In genomic region chr10:103799341-103799740, GRCh38 we compare ENCODE assay signal across 17 cellular contexts. TPM values are rescaled to one million over a fixed set of nuclear protein-coding genes. Genes with fewer than 3 reads are reported as not detected.
DNase-seq lines count a peak whose midpoint lies in the region; TF ChIP-seq lines count a peak whose summit lies in the region.
"Had no signal": no experiment of that assay in that cellular context is flagged by ENCODE, and none has a peak within 500 bp of the region (broad histone marks: within the 10 kb centered on the region; RNA-seq: fewer than 3 reads in every experiment).

No MANE protein-coding gene starts in this region.

- no peak overlapping the region for H3K4me3 ChIP-seq in mammary epithelial cell (replicated peaks in 1 of 3; ENCODE audit: insufficient read depth in 1 of 3, low read depth in 2 of 3, low read length in 3 of 3)
- H3K4me3 ChIP-seq: GM12878, Peyer's patch had no signal

- H3K9me3 Mint-ChIP-seq in MCF 10A (ENCODE audit: unreplicated experiment) (no peaks in the 10 kb centered on the region), immature natural killer cell (no peaks in the 10 kb centered on the region), type B pancreatic cell (peaks cover 4% of the 10 kb centered on the region)
- H3K9me3 Mint-ChIP-seq: CD8-positive, alpha-beta memory T cell had no signal

- in situ Hi-C loops in mammary epithelial cell (cut with MboI; ENCODE audit: low sequenced_read_pairs in 2 of 2) = no loop called here

- dilution Hi-C loops in mammary epithelial cell (cut with HindIII; ENCODE audit: low sequenced_read_pairs) = no loop called here

- no peaks in the 10 kb centered on the region for H3K27me3 ChIP-seq in mammary epithelial cell (ENCODE audit: insufficient read depth, low read length)
- H3K27me3 ChIP-seq: Peyer's patch had no signal

- no peak overlapping the region for H2AFZ ChIP-seq in mammary epithelial cell (ENCODE audit: low read depth, low read length)

- no peaks in the 10 kb centered on the region for H3K27me3 Mint-ChIP-seq in MCF 10A (ENCODE audit: insufficient read depth, unreplicated experiment)
- H3K27me3 Mint-ChIP-seq in immature natural killer cell (ENCODE audit: low read depth in 3 of 3) = peaks cover 0 to 9% (median 2%) of the 10 kb centered on the region in 3 donors
- H3K27me3 Mint-ChIP-seq in type B pancreatic cell = peaks cover 5% of the 10 kb centered on the region

- no peak overlapping the region for H3K27ac Mint-ChIP-seq in MCF 10A (ENCODE audit: low read depth, unreplicated experiment)
- H3K27ac Mint-ChIP-seq in immature natural killer cell = peak overlapping the region; percentile 88 to 96 (median 94)
- peak overlapping the region; percentile 13 for H3K27ac Mint-ChIP-seq in type B pancreatic cell

- WGBS in mammary epithelial cell (ENCODE audit: low coverage, missing lambda C conversion rate) = 46% methylated on average over 4 of the region's 4 CpGs

- POLR2A ChIA-PET in MCF 10A (lab: Yijun Ruan, JAX) = interaction anchor here (1.3 kb wide), 1 partner anchor 9 kb away, joined by 4 read pairs; no protein-coding TSS in a partner anchor

- H3K4me1 ChIP-seq in mammary epithelial cell (ENCODE audit: insufficient read depth, low read length) = peaks cover 58% of the 10 kb centered on the region

- no peak for TF ChIP-seq CTCF in mammary epithelial cell (conservative IDR thresholded peaks at IDR 0.05 in 1 of 2, IDR thresholded peaks at IDR 0.05 in 1 of 2; ENCODE audit: extremely low read depth in 1 of 2, insufficient read depth in 1 of 2, low read depth in 1 of 2, low read length in 2 of 2)
- TF ChIP-seq CTCF in MCF 10A (IDR thresholded peaks at IDR 0.05; ENCODE audit: unreplicated experiment) = no peak
- TF ChIP-seq CTCF in type B pancreatic cell (conservative IDR thresholded peaks at IDR 0.05) = no peak

- peak overlapping the region; percentile 92 for H3K27ac ChIP-seq in mammary epithelial cell (ENCODE audit: insufficient read depth, low read depth, low read length)

- no peak overlapping the region for H3K9ac ChIP-seq in mammary epithelial cell (ENCODE audit: insufficient read depth, low read length)

- H4K20me1 ChIP-seq in mammary epithelial cell (ENCODE audit: insufficient read depth, low read length) = no peaks in the 10 kb centered on the region

- H3K4me1 Mint-ChIP-seq in MCF 10A (ENCODE audit: insufficient read depth, unreplicated experiment) (peaks cover 8% of the 10 kb centered on the region), immature natural killer cell (peaks cover 33 to 38% of the 10 kb centered on the region in 2 donors), type B pancreatic cell (ENCODE audit: unreplicated experiment) (peaks cover 40% of the 10 kb centered on the region)

- H3K79me2 ChIP-seq in mammary epithelial cell (ENCODE audit: insufficient read depth, low read length) = peaks cover 86% of the 10 kb centered on the region

- intact Hi-C loops in mammary epithelial cell (cut with micrococcal nuclease) = no loop called here
- intact Hi-C loops in MCF 10A (cut with micrococcal nuclease) = no loop called here

- H3K4me3 Mint-ChIP-seq in MCF 10A (ENCODE audit: unreplicated experiment) (no peak overlapping the region), immature natural killer cell (peak overlapping the region in 1 of 5 donors; percentile 37), type B pancreatic cell (no peak overlapping the region)

- peak overlapping the region; percentile 25 for H3K4me2 ChIP-seq in mammary epithelial cell (ENCODE audit: insufficient read depth, low read depth, low read length)

- no TSS peak for BruUV-seq in mammary epithelial cell (replicated peaks; lab: Mats Ljungman, UMichigan)
- BruUV-seq in MCF 10A (replicated peaks; lab: Mats Ljungman, UMichigan) = no TSS peak

- peak; percentile 35 for DNase-seq in mammary epithelial cell
- DNase-seq in MCF 10A (ENCODE audit: unreplicated experiment) = no peak
- DNase-seq in RPMI7951 (ENCODE audit: low read depth) = peak; percentile 75
- DNase-seq in immature natural killer cell = no peak
- DNase-seq in type B pancreatic cell (ENCODE audit: extremely low spot score, unreplicated experiment) = no peak
- no peak for DNase-seq in AG08396 (ENCODE audit: low spot score)
- no peak for DNase-seq in NCI-H748 (lab: John Stamatoyannopoulos, UW; ENCODE audit: unreplicated experiment)
- DNase-seq: CD8-positive, alpha-beta memory T cell; H7; IMR-90; Kasumi-1; NCI-H1436; NCI-H2029 treated with DMSO at 0.1 percent for 48 hours; NCI-H510A treated with DMSO at 0.1 percent for 48 hours; Peyer's patch; SHP77 treated with DMSO at 0.1 percent for 48 hours had no signal

- peaks cover 27% of the 10 kb centered on the region for H3K36me3 ChIP-seq in mammary epithelial cell (ENCODE audit: insufficient read depth, low read length)
- H3K36me3 ChIP-seq: Peyer's patch had no signal

- no peaks in the 10 kb centered on the region for H3K9me3 ChIP-seq in mammary epithelial cell (replicated peaks; ENCODE audit: insufficient read depth, low read length)
- H3K9me3 ChIP-seq: Peyer's patch had no signal

- CTCF ChIA-PET in mammary epithelial cell (lab: Charles Lee; ENCODE audit: low non-redundant PET) = interaction anchor here (0.9 kb wide), 1 partner anchor 24 kb away, joined by 3 read pairs; no protein-coding TSS in a partner anchor
- CTCF ChIA-PET in MCF 10A (lab: Yijun Ruan, JAX) = interaction anchor here (0.8 kb wide), 1 partner anchor 17 kb away, joined by 3 read pairs; no protein-coding TSS in a partner anchor

- H3K36me3 Mint-ChIP-seq in MCF 10A (ENCODE audit: insufficient read depth, unreplicated experiment) (peaks cover 21% of the 10 kb centered on the region), immature natural killer cell (no peaks in the 10 kb centered on the region), type B pancreatic cell (peaks cover 20% of the 10 kb centered on the region)
- H3K36me3 Mint-ChIP-seq: CD8-positive, alpha-beta memory T cell had no signal

RNA-seq across cellular contexts. Expression of gene SH3PXD2A, which starts 56.0 kb away (rescaled TPM):
- total RNA-seq in mammary epithelial cell (100 to 1,000 TPM in 1 of 2 donors, 10 to 100 TPM in 1; 72.2 to 116 TPM), MCF 10A (2022) (13.2 and 15.0 TPM in 2 replicates), type B pancreatic cell (ENCODE audit: low replicate concordance) (22.3 and 38.6 TPM in 2 replicates)
- polyA plus RNA-seq in mammary epithelial cell (35.3 TPM), immature natural killer cell (under 1 TPM in 2 of 3 donors, not detected in 1; 0.07 to 0.43 TPM)
- polyA minus RNA-seq in mammary epithelial cell = 112 TPM
- 9.7 and 10.7 TPM in 2 replicates for total RNA-seq in RPMI7951 (2014; rRNA removed; shearing (Covaris generic))

Comparison
In these comparisons a context has a peak if more than half of its experiments do, and no peak if none do; other contexts are left out.
1. DNase-seq: peak in mammary epithelial cell (single experiment) and RPMI7951 (single experiment); none in MCF 10A (single experiment), immature natural killer cell (0 of 3), type B pancreatic cell (single experiment), AG08396 (single experiment) and NCI-H748 (single experiment).